ENCODE assay signal across 15 cellular contexts in genomic region chr7:18420176-18420575, GRCh38.
"Had no signal": no experiment of that assay in that cellular context is flagged by ENCODE, and none has a peak within 500 bp of the region (broad histone marks: within the 10 kb centered on the region; RNA-seq: fewer than 3 reads in every experiment).

No MANE protein-coding gene starts in this region.

- H3K4me1 Mint-ChIP-seq: activated CD4-positive, alpha-beta T cell treated with anti-CD3 and anti-CD28 coated beads for 36 hours; activated naive CD8-positive, alpha-beta T cell treated with anti-CD3 and anti-CD28 coated beads for 36 hours had no signal

- H3K9me3 ChIP-seq: esophagus squamous epithelium, heart left ventricle, tibial nerve had no signal

- H3K27me3 Mint-ChIP-seq: activated CD4-positive, alpha-beta T cell treated with anti-CD3 and anti-CD28 coated beads for 36 hours; activated CD8-positive, alpha-beta T cell treated with anti-CD3 and anti-CD28 coated beads for 36 hours; activated naive CD8-positive, alpha-beta T cell treated with anti-CD3 and anti-CD28 coated beads for 36 hours; stimulated activated memory B cell treated with anti-CD40 and anti-IgM and Interleukin-4, amounts not matched to agents 10 μg/mL and 1 μg/mL and 100 μg/mL, for 72 hours had no signal

- H3K27ac Mint-ChIP-seq: activated CD4-positive, alpha-beta T cell treated with anti-CD3 and anti-CD28 coated beads for 36 hours; activated CD8-positive, alpha-beta T cell treated with anti-CD3 and anti-CD28 coated beads for 36 hours; activated naive CD8-positive, alpha-beta T cell treated with anti-CD3 and anti-CD28 coated beads for 36 hours; activated T-cell treated with anti-CD3 and anti-CD28 coated beads, Interleukin-2, amount 50 U/mL, for 72 hours; stimulated activated memory B cell treated with anti-CD40 and anti-IgM and Interleukin-4, amounts not matched to agents 10 μg/mL and 1 μg/mL and 100 μg/mL, for 72 hours had no signal

- H3K9me3 Mint-ChIP-seq: activated CD8-positive, alpha-beta T cell treated with anti-CD3 and anti-CD28 coated beads for 36 hours; activated naive CD8-positive, alpha-beta T cell treated with anti-CD3 and anti-CD28 coated beads for 36 hours; activated T-cell treated with anti-CD3 and anti-CD28 coated beads, Interleukin-2, amount 50 U/mL, for 72 hours; stimulated activated memory B cell treated with anti-CD40 and anti-IgM and Interleukin-4, amounts not matched to agents 10 μg/mL and 1 μg/mL and 100 μg/mL, for 72 hours had no signal

- H3K27ac ChIP-seq: esophagus squamous epithelium, heart left ventricle, tibial nerve had no signal

- DNase-seq: activated CD4-positive, alpha-beta T cell treated with anti-CD3 and anti-CD28 coated beads for 36 hours; activated CD8-positive, alpha-beta memory T cell treated with anti-CD3 and anti-CD28 coated beads, Interleukin-2, amount 50 U/mL, for 4 hours; activated CD8-positive, alpha-beta T cell treated with anti-CD3 and anti-CD28 coated beads for 36 hours; activated gamma-delta T cell treated with Interleukin-2 at 50 U/mL for 16 hours; activated naive CD8-positive, alpha-beta T cell treated with anti-CD3 and anti-CD28 coated beads for 36 hours; activated T-cell treated with anti-CD3 and anti-CD28 coated beads, Interleukin-2, amount 50 U/mL, for 72 hours; esophagus squamous epithelium; heart left ventricle; left ventricle myocardium superior; mesendoderm; right cardiac atrium; small intestine; SW 1271 had no signal

- H3K4me1 ChIP-seq: tibial nerve had no signal

- H3K36me3 Mint-ChIP-seq: activated naive CD8-positive, alpha-beta T cell treated with anti-CD3 and anti-CD28 coated beads for 36 hours; stimulated activated memory B cell treated with anti-CD40 and anti-IgM and Interleukin-4, amounts not matched to agents 10 μg/mL and 1 μg/mL and 100 μg/mL, for 72 hours had no signal

- H3K27me3 ChIP-seq: esophagus squamous epithelium, heart left ventricle, tibial nerve had no signal

- H3K4me3 Mint-ChIP-seq: activated CD4-positive, alpha-beta T cell treated with anti-CD3 and anti-CD28 coated beads for 36 hours; activated CD8-positive, alpha-beta T cell treated with anti-CD3 and anti-CD28 coated beads for 36 hours; activated naive CD8-positive, alpha-beta T cell treated with anti-CD3 and anti-CD28 coated beads for 36 hours; activated T-cell treated with anti-CD3 and anti-CD28 coated beads, Interleukin-2, amount 50 U/mL, for 72 hours; stimulated activated memory B cell treated with anti-CD40 and anti-IgM and Interleukin-4, amounts not matched to agents 10 μg/mL and 1 μg/mL and 100 μg/mL, for 72 hours had no signal

- H3K36me3 ChIP-seq: esophagus squamous epithelium, heart left ventricle, tibial nerve had no signal

- H3K4me3 ChIP-seq: esophagus squamous epithelium, heart left ventricle, tibial nerve had no signal

- ATAC-seq: activated CD4-positive, alpha-beta T cell treated with anti-CD3 and anti-CD28 coated beads for 36 hours; activated CD8-positive, alpha-beta T cell treated with anti-CD3 and anti-CD28 coated beads for 36 hours; activated T-cell treated with anti-CD3 and anti-CD28 coated beads, Interleukin-2, amount 50 U/mL, for 72 hours; heart left ventricle; left ventricle myocardium superior; right cardiac atrium; stimulated activated memory B cell treated with anti-CD40 and anti-IgM and Interleukin-4, amounts not matched to agents 10 μg/mL and 1 μg/mL and 100 μg/mL, for 72 hours had no signal
